ENCODE assay signal across 21 cellular contexts in the genomic region with DNA sequence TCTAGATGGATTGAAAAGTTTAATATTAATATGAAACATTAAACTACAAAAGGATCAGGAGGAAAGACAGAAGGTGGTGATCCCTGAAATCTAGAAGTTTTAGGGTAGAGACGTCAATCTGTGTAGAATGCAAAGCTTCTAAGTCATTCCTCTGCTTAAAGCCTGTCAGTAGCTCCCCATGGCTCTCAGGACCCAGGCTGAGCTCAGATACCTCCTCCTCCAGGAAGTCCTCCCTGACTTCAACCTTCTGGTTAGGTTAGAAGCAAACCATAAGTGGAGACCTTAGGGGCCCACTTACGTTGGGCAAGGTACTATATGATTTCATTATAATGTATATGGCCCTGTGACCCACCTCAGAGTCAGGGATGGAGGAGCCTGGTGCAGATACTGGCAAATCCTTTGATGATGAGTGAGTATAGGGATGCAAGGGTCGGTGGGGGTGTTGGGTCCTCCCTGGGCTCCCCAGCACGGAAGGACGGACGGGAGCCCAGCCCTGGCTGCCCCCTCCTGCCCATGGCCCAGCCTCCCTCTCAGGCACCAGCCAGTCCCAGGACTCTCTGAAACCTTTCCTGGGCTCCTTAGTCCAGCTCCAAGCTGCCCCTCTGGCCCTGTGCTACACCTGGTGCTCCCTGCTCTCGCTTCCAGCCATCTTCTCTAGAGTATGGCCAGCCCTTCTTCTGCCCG.
"Had no signal": no experiment of that assay in that cellular context is flagged by ENCODE, and none has a peak within 500 bp of the region (broad histone marks: within the 10 kb centered on the region; RNA-seq: fewer than 3 reads in every experiment).

No MANE protein-coding gene starts in this region.

- H3K27ac ChIP-seq: ascending aorta, coronary artery, esophagus muscularis mucosa, testis had no signal

- H3K36me3 ChIP-seq: ascending aorta, esophagus muscularis mucosa had no signal

- H3K4me3 ChIP-seq: ascending aorta, coronary artery, esophagus muscularis mucosa, testis had no signal

- H3K9me3 ChIP-seq: ascending aorta, esophagus muscularis mucosa, testis had no signal

- DNase-seq: activated B cell treated with CpG ODN at 0.5 μM for 24 hours; activated CD4-positive, alpha-beta T cell treated with anti-CD3 and anti-CD28 coated beads for 36 hours; activated CD4-positive, alpha-beta T cell treated with anti-CD3 and anti-CD28 coated beads, Interleukin-2, amount 50 U/mL, for 4 hours; activated CD8-positive, alpha-beta memory T cell treated with anti-CD3 and anti-CD28 coated beads, Interleukin-2, amount 50 U/mL, for 48 hours; activated effector memory CD4-positive, alpha-beta T cell treated with Interleukin-2 at 50 U/mL for 16 hours; activated naive CD4-positive, alpha-beta T cell treated with anti-CD3 and anti-CD28 coated beads for 36 hours; activated T-cell treated with anti-CD3 and anti-CD28 coated beads, Interleukin-2, amount 50 U/mL, for 48 hours; cerebellar nuclear complex; hypothalamus; left ventricle myocardium superior; nephron progenitor cell; occipital lobe; stimulated activated CD4-positive, alpha-beta T cell treated with anti-CD3 and anti-CD28 coated beads, Interleukin-2, amount 100 ng/mL, for 48 hours; stimulated activated CD8-positive, alpha-beta memory T cell treated with anti-CD3 and anti-CD28 coated beads, Interleukin-4, amount 100 ng/mL, for 48 hours; stimulated activated naive B cell treated with anti-CD40 and anti-IgM and Interleukin-4, amounts not matched to agents 10 μg/mL and 1 μg/mL and 100 μg/mL, for 72 hours; T1000; testis had no signal

- FAIRE-seq: frontal cortex had no signal

- H3K4me1 ChIP-seq: testis had no signal

- H3K27me3 ChIP-seq: ascending aorta, esophagus muscularis mucosa, testis had no signal

- ATAC-seq: activated CD4-positive, alpha-beta T cell treated with anti-CD3 and anti-CD28 coated beads for 36 hours; left ventricle myocardium superior; stimulated activated naive B cell treated with anti-CD40 and anti-IgM and Interleukin-4, amounts not matched to agents 10 μg/mL and 1 μg/mL and 100 μg/mL, for 72 hours had no signal
